ENCODE assay signal across 8 cellular contexts in genomic region chr3:146187334-146187950, GRCh38. TPM values are rescaled to one million over a fixed set of nuclear protein-coding genes. Genes with fewer than 3 reads are reported as not detected.
A peak's percentile ranks its signal among the peaks of the same experiment; 100 is the strongest.
DNase-seq lines count a peak whose midpoint lies in the region; ATAC-seq and TF ChIP-seq lines count a peak whose summit lies in the region.

No MANE protein-coding gene starts in this region.

- peak; percentile 12 for DNase-seq in COR-L47 (lab: John Stamatoyannopoulos, UW)
- peak; percentile 39 for DNase-seq in LHCN-M2 (ENCODE audit: low read depth)
- DNase-seq in ascending aorta (ENCODE audit: low spot score in 2 of 2): no peak
- peak; percentile 41 for DNase-seq in kidney tubule cell (ENCODE audit: low spot score)
- DNase-seq in cerebellar nuclear complex (lab: John Stamatoyannopoulos, UW): no peak
- no peak for DNase-seq in posterior vena cava (ENCODE audit: low spot score)

- no peaks in the 10 kb centered on the region for H3K4me1 ChIP-seq in ascending aorta

- H3K27me3 ChIP-seq in ascending aorta: no peaks in the 10 kb centered on the region

- no peaks in the 10 kb centered on the region for H3K9me3 ChIP-seq in ascending aorta

- no peak for ATAC-seq in GM19023 (IDR thresholded peaks at IDR 0.05; ENCODE audit: unreplicated experiment)
- no peak for ATAC-seq in HG03196 (IDR thresholded peaks at IDR 0.05; ENCODE audit: unreplicated experiment)

- TF ChIP-seq CTCF in ascending aorta (IDR thresholded peaks at IDR 0.05): peak; percentile 22 to 63 (median 43)

- no peak overlapping the region for H3K4me3 ChIP-seq in ascending aorta

- H3K27ac ChIP-seq in ascending aorta: no peak overlapping the region

- H3K36me3 ChIP-seq in ascending aorta: peaks cover 7 to 12% of the 10 kb centered on the region in 2 donors

- intact Hi-C loops in ascending aorta (cut with DNase I) (loop anchor here (5.0 kb wide), 1 partner anchor 35 kb away; no protein-coding TSS in a partner anchor), posterior vena cava (cut with DNase I) (loop anchor here in 1 of 2 donors (5.0 kb wide), 1 partner anchor 120 kb away; no protein-coding TSS in a partner anchor)

RNA-seq across cellular contexts. Expression of gene PLOD2, which starts 26.5 kb away (rescaled TPM):
- total RNA-seq in LHCN-M2 (2014; rRNA removed) (197 and 249 TPM in 2 replicates), ascending aorta (41.3 TPM), posterior vena cava (10 to 100 TPM; 63.8 to 64.1 TPM)
- polyA plus RNA-seq in LHCN-M2 (2012): 110 TPM

Comparison
In these comparisons a context has a peak if more than half of its experiments do, and no peak if none do; other contexts are left out.
1. DNase-seq: peak in COR-L47 (single experiment), LHCN-M2 (single experiment) and kidney tubule cell (single experiment); none in ascending aorta (0 of 2), cerebellar nuclear complex (0 of 2) and posterior vena cava (single experiment).